8 cellular contexts compared by ENCODE assay signal in the genomic region with DNA sequence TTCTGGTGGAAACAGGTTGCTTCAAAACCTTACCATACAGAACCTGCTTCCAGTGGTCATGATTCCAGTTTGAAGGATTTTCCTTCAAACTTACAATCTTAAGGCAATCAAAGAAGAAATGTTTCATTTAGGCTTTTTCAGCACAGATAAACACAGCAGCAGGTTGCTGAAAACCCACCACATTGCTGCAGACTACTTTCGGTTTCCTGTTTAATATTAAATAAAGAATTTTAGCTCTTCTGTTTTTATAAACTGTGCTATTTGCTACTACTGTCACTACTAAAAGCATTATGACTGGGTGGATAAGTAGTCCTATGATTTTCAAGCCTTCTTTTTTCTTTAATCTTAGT. TPM values are rescaled to one million over a fixed set of nuclear protein-coding genes. Genes with fewer than 3 reads are reported as not detected.
DNase-seq lines count a peak whose midpoint lies in the region; ATAC-seq and TF ChIP-seq lines count a peak whose summit lies in the region.

No MANE protein-coding gene starts in this region.

- no TSS peak for BruUV-seq in Calu3 (replicated peaks; lab: Mats Ljungman, UMichigan)

- no peak for DNase-seq in left ventricle myocardium inferior
- no peak for DNase-seq in Right ventricle myocardium inferior (ENCODE audit: missing footprints)
- DNase-seq in RWPE2 (ENCODE audit: low spot score): no peak
- DNase-seq in immature natural killer cell: no peak
- no peak for DNase-seq in uterus
- no peak for DNase-seq in DMS53 treated with DMSO at 0.1 percent for 48 hours (lab: John Stamatoyannopoulos, UW; ENCODE audit: unreplicated experiment)
- DNase-seq in Calu3: no peak
- DNase-seq in T-helper 9 cell: no peak

- H3K4me3 ChIP-seq in left ventricle myocardium inferior (peak overlapping the region; percentile 52), RWPE2 (ENCODE audit: severe bottlenecking) (no peak overlapping the region), uterus (peak overlapping the region; percentile 2 to 17)

- no peaks in the 10 kb centered on the region for H3K36me3 ChIP-seq in left ventricle myocardium inferior
- no peaks in the 10 kb centered on the region for H3K36me3 ChIP-seq in RWPE2 (ENCODE audit: low read depth)
- no peaks in the 10 kb centered on the region for H3K36me3 ChIP-seq in uterus

- H3K4me1 Mint-ChIP-seq in immature natural killer cell: peaks cover 82 to 84% of the 10 kb centered on the region in 2 donors
- peaks cover 11% of the 10 kb centered on the region for H3K4me1 Mint-ChIP-seq in Calu3 (ENCODE audit: low read depth, unreplicated experiment)

- H3K4me3 Mint-ChIP-seq in immature natural killer cell (peak overlapping the region; percentile 83 to 88 (median 85)), Calu3 (ENCODE audit: low read depth, unreplicated experiment) (no peak overlapping the region)

- H3K27me3 Mint-ChIP-seq in immature natural killer cell (ENCODE audit: low read depth in 3 of 3) (peaks cover 5 to 11% (median 7%) of the 10 kb centered on the region in 3 donors), Calu3 (ENCODE audit: unreplicated experiment) (no peaks in the 10 kb centered on the region)

- H3K9me3 Mint-ChIP-seq in immature natural killer cell (no peaks in the 10 kb centered on the region), Calu3 (ENCODE audit: low read depth, unreplicated experiment) (no peaks in the 10 kb centered on the region)

- intact Hi-C loops in left ventricle myocardium inferior (cut with micrococcal nuclease) (no loop called here), Right ventricle myocardium inferior (cut with DNase I) (no loop called here), uterus (cut with DNase I; ENCODE audit: low total_unique reads) (loop anchor here (10.0 kb wide), 1 partner anchor 185 kb away; no protein-coding TSS in a partner anchor), Calu3 (cut with micrococcal nuclease; ENCODE audit: unreplicated experiment) (no loop called here)

- H3K27me3 ChIP-seq in left ventricle myocardium inferior (ENCODE audit: low read depth): no peaks in the 10 kb centered on the region
- no peaks in the 10 kb centered on the region for H3K27me3 ChIP-seq in RWPE2 (ENCODE audit: insufficient read depth, poor library complexity, severe bottlenecking)
- no peaks in the 10 kb centered on the region for H3K27me3 ChIP-seq in uterus

- H3K27ac ChIP-seq in left ventricle myocardium inferior (replicated peaks): peak overlapping the region; percentile 75
- H3K27ac ChIP-seq in RWPE2 (ENCODE audit: poor library complexity, severe bottlenecking): peak overlapping the region; percentile 92
- H3K27ac ChIP-seq in uterus: peak overlapping the region; percentile 48 to 72

- CTCF ChIA-PET in Calu3 (lab: Charles Lee): no interaction called here

- peak overlapping the region; percentile 90 to 99 (median 94) for H3K27ac Mint-ChIP-seq in immature natural killer cell
- H3K27ac Mint-ChIP-seq in Calu3 (ENCODE audit: unreplicated experiment): no peak overlapping the region

- no peaks in the 10 kb centered on the region for H3K9me3 ChIP-seq in left ventricle myocardium inferior (replicated peaks)
- H3K9me3 ChIP-seq in RWPE2 (ENCODE audit: severe bottlenecking): no peaks in the 10 kb centered on the region
- no peaks in the 10 kb centered on the region for H3K9me3 ChIP-seq in uterus

- peaks cover 0 to 4% (median 0%) of the 10 kb centered on the region in 3 donors for H3K36me3 Mint-ChIP-seq in immature natural killer cell
- H3K36me3 Mint-ChIP-seq in Calu3 (ENCODE audit: insufficient read depth, unreplicated experiment): no peaks in the 10 kb centered on the region

- no peak for TF ChIP-seq POLR2A in uterus (IDR thresholded peaks at IDR 0.05)

- H3K4me1 ChIP-seq in left ventricle myocardium inferior (peaks cover 54% of the 10 kb centered on the region), RWPE2 (ENCODE audit: insufficient read depth, poor library complexity, severe bottlenecking) (peaks cover 58% of the 10 kb centered on the region), uterus (peaks cover 5 to 11% of the 10 kb centered on the region in 2 donors)

- TF ChIP-seq CTCF in left ventricle myocardium inferior (IDR thresholded peaks at IDR 0.05; ENCODE audit: borderline replicate concordance) (no peak), RWPE2 (IDR thresholded peaks at IDR 0.05; ENCODE audit: poor library complexity, severe bottlenecking) (no peak), uterus (IDR thresholded peaks at IDR 0.05) (no peak), Calu3 (IDR thresholded peaks at IDR 0.05; ENCODE audit: unreplicated experiment) (no peak)

- ATAC-seq in Right ventricle myocardium inferior (no peak), RWPE2 (ENCODE audit: low read depth) (no peak)

RNA-seq across cellular contexts. Expression of gene FOXN3, which starts 13.2 kb away (rescaled TPM):
- total RNA-seq in left ventricle myocardium inferior (120 TPM), Right ventricle myocardium inferior (127 TPM), uterus (100 to 1,000 TPM in 1 of 4 donors, 10 to 100 TPM in 3; 37.7 to 103 (median 74.9) TPM), Calu3 (2022) (11.8 and 12.1 TPM in 2 replicates)
- 100 to 1,000 TPM in 2 of 3 donors, 10 to 100 TPM in 1; 88.6 to 150 (median 102) TPM for polyA plus RNA-seq in immature natural killer cell
